ENCODE assay signal across 23 cellular contexts in genomic region chr14:98187302-98187701, GRCh38.
DNase-seq lines count a peak whose midpoint lies in the region; ATAC-seq and TF ChIP-seq lines count a peak whose summit lies in the region.
"Had no signal": no experiment of that assay in that cellular context is flagged by ENCODE, and none has a peak within 500 bp of the region (broad histone marks: within the 10 kb centered on the region; RNA-seq: fewer than 3 reads in every experiment).

No MANE protein-coding gene starts in this region.

- H3K4me1 ChIP-seq in thymus (ENCODE audit: control insufficient read depth, insufficient read depth, low read length) (peaks cover 71% of the 10 kb centered on the region), osteoblast (ENCODE audit: insufficient read depth, low read length) (no peaks in the 10 kb centered on the region)
- H3K4me1 ChIP-seq: upper lobe of right lung had no signal

- CTCF ChIA-PET in activated naive CD4-positive, alpha-beta T cell treated with anti-CD3 and anti-CD28 coated beads for 36 hours (lab: Charles Lee), result interaction anchor here (1.1 to 1.9 kb wide), 4 partner anchors 8 to 40 kb away, joined by 3 to 6 read pairs (median 4); no protein-coding TSS in a partner anchor

- H3K4me1 Mint-ChIP-seq in activated naive CD4-positive, alpha-beta T cell treated with anti-CD3 and anti-CD28 coated beads for 36 hours (ENCODE audit: low read depth), result peaks cover 98% of the 10 kb centered on the region
- H3K4me1 Mint-ChIP-seq in T-helper 17 cell, result peaks cover 75% of the 10 kb centered on the region
- peaks cover 96% of the 10 kb centered on the region for H3K4me1 Mint-ChIP-seq in central memory CD8-positive, alpha-beta T cell
- peaks cover 5% of the 10 kb centered on the region for H3K4me1 Mint-ChIP-seq in nephron progenitor cell
- H3K4me1 Mint-ChIP-seq: GM23338 had no signal

- peak overlapping the region; percentile 96 for H3K27ac Mint-ChIP-seq in activated naive CD4-positive, alpha-beta T cell treated with anti-CD3 and anti-CD28 coated beads for 36 hours
- peak overlapping the region; percentile 100 for H3K27ac Mint-ChIP-seq in T-helper 17 cell
- peak overlapping the region; percentile 90 for H3K27ac Mint-ChIP-seq in central memory CD8-positive, alpha-beta T cell (ENCODE audit: low read depth)
- no peak overlapping the region for H3K27ac Mint-ChIP-seq in nephron progenitor cell
- H3K27ac Mint-ChIP-seq: GM23338 had no signal

- no peak overlapping the region for H3K4me2 ChIP-seq in osteoblast (ENCODE audit: insufficient read depth, low read length)
- H3K4me2 ChIP-seq: GM23338 had no signal

- H3K36me3 ChIP-seq in thymus (ENCODE audit: control insufficient read depth, insufficient read depth) (no peaks in the 10 kb centered on the region), osteoblast (ENCODE audit: insufficient read depth, low read length) (no peaks in the 10 kb centered on the region)
- H3K36me3 ChIP-seq: ovary, upper lobe of right lung had no signal

- DNase-seq in activated naive CD4-positive, alpha-beta T cell treated with anti-CD3 and anti-CD28 coated beads for 36 hours, result no peak
- DNase-seq in activated naive CD4-positive, alpha-beta T cell (lab: John Stamatoyannopoulos, UW), result no peak
- DNase-seq in T-helper 17 cell, result no peak
- no peak for DNase-seq in central memory CD8-positive, alpha-beta T cell (ENCODE audit: low spot score in 2 of 2)
- no peak for DNase-seq in osteoblast (ENCODE audit: insufficient read length, low spot score, missing footprints)
- DNase-seq in ACHN, result no peak
- no peak for DNase-seq in nephron progenitor cell
- DNase-seq: activated CD4-positive, alpha-beta T cell treated with anti-CD3 and anti-CD28 coated beads for 1 hour; amniotic stem cell; C1 segment of cervical spinal cord; cortex of kidney; DMS 273 treated with DMSO at 0.1 percent for 48 hours; glutamatergic neuron; left colon; mesenchymal stem cell; NCI-H2081; ovary; SHP77; stimulated activated CD4-positive, alpha-beta T cell treated with anti-CD3 and anti-CD28 coated beads, Interleukin-4, amount 100 ng/mL, for 24 hours; upper lobe of right lung had no signal

- no peak overlapping the region for H2AFZ ChIP-seq in osteoblast (ENCODE audit: low read length)
- H2AFZ ChIP-seq: GM23338 had no signal

- no peaks in the 10 kb centered on the region for H3K27me3 ChIP-seq in thymus (ENCODE audit: control insufficient read depth, insufficient read depth)
- no peaks in the 10 kb centered on the region for H3K27me3 ChIP-seq in osteoblast (ENCODE audit: insufficient read depth, low read length)
- H3K27me3 ChIP-seq: ovary, upper lobe of right lung had no signal

- WGBS in thymus, result 50% methylated on average over 2 of the region's 2 CpGs

- H3K27me3 Mint-ChIP-seq in activated naive CD4-positive, alpha-beta T cell treated with anti-CD3 and anti-CD28 coated beads for 36 hours (ENCODE audit: low read depth), result no peaks in the 10 kb centered on the region
- H3K27me3 Mint-ChIP-seq in T-helper 17 cell (no peaks in the 10 kb centered on the region), nephron progenitor cell (ENCODE audit: low read depth, poor library complexity) (peaks cover 41% of the 10 kb centered on the region)
- H3K27me3 Mint-ChIP-seq in central memory CD8-positive, alpha-beta T cell, result no peaks in the 10 kb centered on the region

- ATAC-seq in T-helper 17 cell, result no peak
- ATAC-seq in central memory CD8-positive, alpha-beta T cell (replicated peaks; ENCODE audit: extremely low read depth, poor library complexity, severe bottlenecking), result no peak
- ATAC-seq: GM23338, left colon, upper lobe of right lung had no signal

- H3K79me2 ChIP-seq in osteoblast (ENCODE audit: insufficient read depth, low read length), result no peaks in the 10 kb centered on the region

- in situ Hi-C loops in ACHN (cut with HindIII; ENCODE audit: low pct_ligation_motif_present, low pct_unique_long_range_greater_than_20kb, low sequenced_read_pairs), result no loop called here

- intact Hi-C loops in activated naive CD4-positive, alpha-beta T cell treated with anti-CD3 and anti-CD28 coated beads for 36 hours (cut with micrococcal nuclease), result no loop called here

- H3K9me3 ChIP-seq in T-helper 17 cell (ENCODE audit: control insufficient read depth, low read length, poor library complexity, severe bottlenecking) (no peaks in the 10 kb centered on the region), thymus (ENCODE audit: control insufficient read depth) (no peaks in the 10 kb centered on the region), osteoblast (ENCODE audit: low read depth, low read length) (no peaks in the 10 kb centered on the region)
- H3K9me3 ChIP-seq: ovary, upper lobe of right lung had no signal

- H3K27ac ChIP-seq in thymus (ENCODE audit: low read depth) (peak overlapping the region; percentile 89), osteoblast (ENCODE audit: low read depth, low read length) (no peak overlapping the region)
- H3K27ac ChIP-seq: HL-60, ovary had no signal

- peak overlapping the region; percentile 1 for H3K4me3 Mint-ChIP-seq in activated naive CD4-positive, alpha-beta T cell treated with anti-CD3 and anti-CD28 coated beads for 36 hours
- H3K4me3 Mint-ChIP-seq in T-helper 17 cell (peak overlapping the region; percentile 72), nephron progenitor cell (no peak overlapping the region)
- H3K4me3 Mint-ChIP-seq in central memory CD8-positive, alpha-beta T cell, result no peak overlapping the region
- H3K4me3 Mint-ChIP-seq: GM23338 had no signal

- TF ChIP-seq CTCF in osteoblast (IDR thresholded peaks at IDR 0.05; ENCODE audit: extremely low read depth, low read depth, low read length), result no peak
- TF ChIP-seq CTCF in nephron progenitor cell (IDR thresholded peaks at IDR 0.05), result no peak

- no peaks in the 10 kb centered on the region for H4K20me1 ChIP-seq in osteoblast (ENCODE audit: insufficient read depth, low read length)

- H3K9me3 Mint-ChIP-seq in activated naive CD4-positive, alpha-beta T cell treated with anti-CD3 and anti-CD28 coated beads for 36 hours, result no peaks in the 10 kb centered on the region
- H3K9me3 Mint-ChIP-seq in central memory CD8-positive, alpha-beta T cell, result peaks cover 4% of the 10 kb centered on the region
- no peaks in the 10 kb centered on the region for H3K9me3 Mint-ChIP-seq in nephron progenitor cell
- H3K9me3 Mint-ChIP-seq: GM23338 had no signal

- H3K4me3 ChIP-seq in thymus (ENCODE audit: low read length) (no peak overlapping the region), osteoblast (ENCODE audit: insufficient read depth, low read length) (no peak overlapping the region)
- H3K4me3 ChIP-seq: GM23338, ovary, upper lobe of right lung had no signal

- H3K36me3 Mint-ChIP-seq in activated naive CD4-positive, alpha-beta T cell treated with anti-CD3 and anti-CD28 coated beads for 36 hours (ENCODE audit: low read depth), result peaks cover 5% of the 10 kb centered on the region
- no peaks in the 10 kb centered on the region for H3K36me3 Mint-ChIP-seq in T-helper 17 cell (ENCODE audit: low read depth)
- H3K36me3 Mint-ChIP-seq in central memory CD8-positive, alpha-beta T cell (ENCODE audit: insufficient read depth), result peaks cover 2% of the 10 kb centered on the region
- H3K36me3 Mint-ChIP-seq in nephron progenitor cell (ENCODE audit: low read depth), result no peaks in the 10 kb centered on the region

Comparison
In these comparisons a context has a peak if more than half of its experiments do, and no peak if none do; other contexts are left out.
1. H3K4me3 Mint-ChIP-seq: peak in activated naive CD4-positive, alpha-beta T cell treated with anti-CD3 and anti-CD28 coated beads for 36 hours (single experiment) and T-helper 17 cell (single experiment); none in central memory CD8-positive, alpha-beta T cell (single experiment) and nephron progenitor cell (single experiment).